In the genomic region with DNA sequence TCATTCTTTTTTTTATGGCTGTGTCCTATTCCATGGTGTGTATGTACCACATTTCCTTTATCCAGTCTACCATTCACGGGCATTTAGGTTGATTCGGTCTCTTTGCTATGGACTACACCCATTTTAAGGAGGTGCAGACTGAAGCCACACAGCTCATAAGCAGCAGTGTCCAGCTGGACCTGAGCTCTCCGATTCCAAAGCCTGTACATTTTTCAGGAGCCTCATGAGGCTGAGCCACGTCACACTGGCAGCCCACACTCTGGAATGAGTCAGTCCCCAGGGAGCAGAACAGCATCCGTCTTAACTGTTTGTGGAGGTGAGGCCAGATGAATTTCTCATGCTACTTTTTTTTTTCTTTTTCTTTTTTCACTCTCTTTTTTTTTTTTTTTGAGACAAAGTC, we compare ENCODE assay signal across 10 cellular contexts.
DNase-seq lines count a peak whose midpoint lies in the region; ATAC-seq, FAIRE-seq and TF ChIP-seq lines count a peak whose summit lies in the region.
"Had no signal": no experiment of that assay in that cellular context is flagged by ENCODE, and none has a peak within 500 bp of the region (broad histone marks: within the 10 kb centered on the region; RNA-seq: fewer than 3 reads in every experiment).

No MANE protein-coding gene starts in this region.

- DNase-seq in AG04450 (ENCODE audit: low read depth, low spot score) (peak; percentile 95), MG63 (peak; percentile 91), choroid plexus epithelial cell (ENCODE audit: low read depth) (peak; percentile 100), lung (ENCODE audit: low spot score) (peak; percentile 50), cortex of kidney (lab: John Stamatoyannopoulos, UW) (no peak), GM12891 (ENCODE audit: insufficient read length, low spot score) (no peak), D721Med (ENCODE audit: insufficient read length, low spot score) (no peak)
- DNase-seq in effector CD4-positive, alpha-beta T cell = no peak
- DNase-seq: colonic mucosa; stimulated activated CD4-positive, alpha-beta T cell treated with anti-CD3 and anti-CD28 coated beads, Interleukin-4, amount 100 ng/mL, for 1 hour had no signal

- H3K9me3 ChIP-seq in AG04450 (ENCODE audit: control insufficient read depth, insufficient read depth, low read length) (no peaks in the 10 kb centered on the region), MG63 (no peaks in the 10 kb centered on the region), lung (ENCODE audit: control insufficient read depth in 2 of 2, insufficient read depth in 1 of 2, low read length in 1 of 2) (no peaks in the 10 kb centered on the region)
- H3K9me3 ChIP-seq: colonic mucosa had no signal

- H3K27ac ChIP-seq in AG04450 (ENCODE audit: low read depth, low read length) (peak overlapping the region; percentile 89), lung (ENCODE audit: low read depth in 1 of 2, low read length in 1 of 2) (no peak overlapping the region)
- H3K27ac ChIP-seq: colonic mucosa had no signal

- CTCF ChIA-PET in AG04450 (lab: Charles Lee) = interaction anchor here (2.9 kb wide), 1 partner anchor 79 kb away, joined by 15 read pairs; no protein-coding TSS in a partner anchor

- POLR2A ChIA-PET in AG04450 (lab: Yijun Ruan, JAX) = interaction anchor here (0.7 to 2.0 kb wide), 5 partner anchors 26 to 100 kb away, joined by 3 to 11 read pairs (median 6); no protein-coding TSS in a partner anchor

- H3K27me3 ChIP-seq in AG04450 (ENCODE audit: control insufficient read depth, insufficient read depth, low read length) = peaks cover 6% of the 10 kb centered on the region
- no peaks in the 10 kb centered on the region for H3K27me3 ChIP-seq in MG63
- no peaks in the 10 kb centered on the region for H3K27me3 ChIP-seq in lung (ENCODE audit: control insufficient read depth, insufficient read depth)
- H3K27me3 ChIP-seq: colonic mucosa had no signal

- no peaks in the 10 kb centered on the region for H3K4me1 ChIP-seq in lung (ENCODE audit: control insufficient read depth in 2 of 2, insufficient read depth in 2 of 2, low read length in 2 of 2)
- H3K4me1 ChIP-seq: colonic mucosa had no signal

- ATAC-seq in lung (ENCODE audit: insufficient read depth, low FRiP score) = no peak

- WGBS in lung, 2 donors = 72 to 77% methylated on average over 5 of the region's 5 CpGs

- TF ChIP-seq CTCF in AG04450 (IDR thresholded peaks at IDR 0.05; ENCODE audit: low read depth, low read length) (no peak), choroid plexus epithelial cell (conservative IDR thresholded peaks at IDR 0.05; ENCODE audit: low read depth, low read length) (no peak), lung (IDR thresholded peaks at IDR 0.05; ENCODE audit: control extremely low read depth, extremely low read depth) (no peak), D721Med (IDR thresholded peaks at IDR 0.05; ENCODE audit: insufficient read depth, missing control alignments) (no peak)

- H3K36me3 ChIP-seq in MG63 (no peaks in the 10 kb centered on the region), lung (ENCODE audit: control insufficient read depth in 2 of 2, insufficient read depth in 2 of 2, low read length in 2 of 2) (no peaks in the 10 kb centered on the region)
- H3K36me3 ChIP-seq: colonic mucosa had no signal

- no peak for FAIRE-seq in GM12891 (lab: Jason Lieb, UNC)
- no peak for FAIRE-seq in D721Med (lab: Jason Lieb, UNC)

- TF ChIP-seq POLR2A in GM12891 (IDR thresholded peaks at IDR 0.05; ENCODE audit: low read depth, low read length) = no peak

- H3K4me3 ChIP-seq in AG04450 (ENCODE audit: low read depth, low read length) (no peak overlapping the region), MG63 (no peak overlapping the region), choroid plexus epithelial cell (ENCODE audit: low read depth, low read length) (no peak overlapping the region), lung (no peak overlapping the region)
- H3K4me3 ChIP-seq: colonic mucosa had no signal

TF ChIP-seq in GM12891, 5 proteins besides CTCF, POLR2A, EP300 and RAD21:
- TF ChIP-seq POLR2AphosphoS5 (IDR thresholded peaks at IDR 0.05; ENCODE audit: low read depth, low read length) (no peak), PAX5 (IDR thresholded peaks at IDR 0.05; ENCODE audit: insufficient read depth, low read length, severe bottlenecking) (no peak)

Comparison
In these comparisons a context has a peak if more than half of its experiments do, and no peak if none do; other contexts are left out.
1. DNase-seq: peak in AG04450 (single experiment), MG63 (single experiment), choroid plexus epithelial cell (single experiment) and lung (single experiment); none in effector CD4-positive, alpha-beta T cell (single experiment), cortex of kidney (single experiment), GM12891 (single experiment) and D721Med (single experiment).